In genomic region chr1:189605236-189605635, GRCh38 we compare ENCODE assay signal across 21 cellular contexts.
DNase-seq lines count a peak whose midpoint lies in the region; ATAC-seq and TF ChIP-seq lines count a peak whose summit lies in the region.
"Had no signal": no experiment of that assay in that cellular context is flagged by ENCODE, and none has a peak within 500 bp of the region (broad histone marks: within the 10 kb centered on the region; RNA-seq: fewer than 3 reads in every experiment).

No MANE protein-coding gene starts in this region.

- CTCF ChIA-PET in PC-3 (lab: Charles Lee): interaction anchor here (0.7 kb wide), 1 partner anchor 975 kb away, joined by 3 read pairs; no protein-coding TSS in a partner anchor

- no peaks in the 10 kb centered on the region for H3K27me3 ChIP-seq in PC-3 (ENCODE audit: low read length)
- H3K27me3 ChIP-seq: BLaER1 had no signal

- POLR2A ChIA-PET in PC-3 (lab: Charles Lee; ENCODE audit: unreplicated experiment): no interaction called here

- no peak overlapping the region for H2AFZ ChIP-seq in PC-3 (ENCODE audit: low read length)
- H2AFZ ChIP-seq: GM23248 had no signal

- no peaks in the 10 kb centered on the region for H3K36me3 ChIP-seq in PC-3 (ENCODE audit: low read depth, low read length)
- H3K36me3 ChIP-seq: BLaER1 had no signal

- no peaks in the 10 kb centered on the region for H3K9me2 ChIP-seq in PC-3 (replicated peaks; ENCODE audit: low read length)

- H3F3A ChIP-seq in PC-3 (ENCODE audit: low read length, unreplicated experiment): no peaks in the 10 kb centered on the region

- peak overlapping the region; percentile 21; the same call in 1 of the 2 replicates for H3K4me3 ChIP-seq in PC-3 (ENCODE audit: low read length)
- H3K4me3 ChIP-seq in epithelial cell of esophagus (ENCODE audit: low read length): no peak overlapping the region
- H3K4me3 ChIP-seq: BLaER1, GM23248 had no signal

- no peaks in the 10 kb centered on the region for H4K20me1 ChIP-seq in PC-3 (ENCODE audit: low read length)
- H4K20me1 ChIP-seq: BLaER1 had no signal

- BruUV-seq in PC-3 (replicated peaks; lab: Mats Ljungman, UMichigan): no TSS peak

- H3K79me2 ChIP-seq in PC-3 (ENCODE audit: low read length): no peaks in the 10 kb centered on the region

- intact Hi-C loops in PC-3 (cut with micrococcal nuclease): loop anchor here (5.0 kb wide), 1 partner anchor 173 kb away; no protein-coding TSS in a partner anchor

- H3K9ac ChIP-seq in PC-3 (ENCODE audit: low read length): no peak overlapping the region
- H3K9ac ChIP-seq: BLaER1, GM23248 had no signal

- H3K27ac ChIP-seq in PC-3 (ENCODE audit: low read length) (0 out of 2 replicates have a peak overlapping the region, but pooled peaks have one; percentile 12), caudate nucleus (ENCODE audit: low read depth, low read length) (no peak overlapping the region)
- H3K27ac ChIP-seq: 22Rv1, BLaER1, GM23248 had no signal

- H3K4me2 ChIP-seq in PC-3 (ENCODE audit: low read length): peak overlapping the region; percentile 67
- H3K4me2 ChIP-seq: BLaER1 had no signal

- no peaks in the 10 kb centered on the region for H3K9me3 ChIP-seq in PC-3 (ENCODE audit: low read length)
- H3K9me3 ChIP-seq: BLaER1, Caco-2 had no signal

- peak; percentile 63 for ATAC-seq in PC-3

- DNase-seq in DMS53 (lab: John Stamatoyannopoulos, UW): peak; percentile 24
- DNase-seq in DMS53 treated with DMSO at 0.1 percent for 48 hours (lab: John Stamatoyannopoulos, UW; ENCODE audit: unreplicated experiment): no peak
- peak; percentile 61 for DNase-seq in PC-3
- DNase-seq in epithelial cell of esophagus (ENCODE audit: low read depth): peak; percentile 11
- DNase-seq in caudate nucleus (lab: John Stamatoyannopoulos, UW): no peak
- no peak for DNase-seq in central memory CD4-positive, alpha-beta T cell
- DNase-seq in SKM-1 (lab: John Stamatoyannopoulos, UW; ENCODE audit: unreplicated experiment): no peak
- DNase-seq in H4 (ENCODE audit: low spot score): no peak
- DNase-seq: AML-193; Caco-2; CD8-positive, alpha-beta memory T cell; DMS 273 treated with DMSO at 0.1 percent for 48 hours; DMS79 treated with DMSO at 0.1 percent for 48 hours; EL; GDM1; GM23248; H9; HFFc6; KG1 had no signal

- peaks cover 33% of the 10 kb centered on the region for H3K4me1 ChIP-seq in PC-3 (ENCODE audit: insufficient read depth, low read length)
- H3K4me1 ChIP-seq: BLaER1, Caco-2 had no signal

- TF ChIP-seq CTCF in PC-3 (conservative IDR thresholded peaks at IDR 0.05; ENCODE audit: low read depth, low read length) (no peak), epithelial cell of esophagus (IDR thresholded peaks at IDR 0.05; ENCODE audit: insufficient read depth, low read depth, low read length, missing control alignments) (no peak)

Comparison
In these comparisons a context has a peak if more than half of its experiments do, and no peak if none do; other contexts are left out.
1. DNase-seq: peak in DMS53 (single experiment), PC-3 (single experiment) and epithelial cell of esophagus (single experiment); none in DMS53 treated with DMSO at 0.1 percent for 48 hours (single experiment), caudate nucleus (0 of 61), central memory CD4-positive, alpha-beta T cell (single experiment), SKM-1 (single experiment) and H4 (single experiment).